25 cellular contexts compared by ENCODE assay signal in the genomic region with DNA sequence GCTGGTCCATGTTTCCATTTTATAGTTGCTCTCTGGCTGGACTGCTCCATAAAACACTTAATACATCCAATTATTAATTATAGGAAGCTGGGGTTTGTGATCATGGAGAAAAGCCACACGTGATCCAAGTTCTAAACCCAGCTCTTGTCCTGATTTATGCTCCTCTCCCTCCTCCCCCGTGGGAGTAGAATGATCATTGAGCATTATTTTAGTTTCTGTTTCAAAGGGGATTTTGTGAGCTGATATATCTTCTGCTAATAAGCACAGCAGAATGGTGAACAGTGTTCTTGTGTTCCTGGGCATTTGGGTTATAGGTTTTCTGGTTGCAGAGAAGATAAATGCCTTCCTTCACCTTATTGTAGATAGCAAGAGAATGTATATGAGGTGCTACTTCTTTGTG.
DNase-seq lines count a peak whose midpoint lies in the region; ATAC-seq, FAIRE-seq and TF ChIP-seq lines count a peak whose summit lies in the region.
"Had no signal": no experiment of that assay in that cellular context is flagged by ENCODE, and none has a peak within 500 bp of the region (broad histone marks: within the 10 kb centered on the region; RNA-seq: fewer than 3 reads in every experiment).

No MANE protein-coding gene starts in this region.

- no peak overlapping the region; the same call in 1 of the 2 replicates for H2AFZ ChIP-seq in GM12878 (ENCODE audit: control insufficient read depth, low read depth, low read length)
- H2AFZ ChIP-seq: GM23248 had no signal

- peaks cover 4% of the 10 kb centered on the region for H3K36me3 Mint-ChIP-seq in progenitor cell of endocrine pancreas (ENCODE audit: insufficient read depth)
- H3K36me3 Mint-ChIP-seq: CD14-positive monocyte had no signal

- H3K27me3 Mint-ChIP-seq in progenitor cell of endocrine pancreas = no peaks in the 10 kb centered on the region
- H3K27me3 Mint-ChIP-seq: B cell had no signal

- intact Hi-C loops in GM12878 (cut with micrococcal nuclease; ENCODE audit: unreplicated experiment) (no loop called here), transverse colon (cut with DNase I; ENCODE audit: low total_unique reads) (no loop called here)

- no peaks in the 10 kb centered on the region for H3K79me2 ChIP-seq in GM12878 (ENCODE audit: control insufficient read depth, insufficient read depth, low read length)

- no peak for FAIRE-seq in GM12878 (lab: Jason Lieb, UNC)
- FAIRE-seq: A549, D721Med, RCC 7860 had no signal

- H3K4me3 ChIP-seq in GM12878 (0 out of 2 replicates have a peak overlapping the region, but pooled peaks have one; percentile 10), skeletal muscle satellite cell (ENCODE audit: low read length) (no peak overlapping the region), transverse colon (no peak overlapping the region)
- H3K4me3 ChIP-seq: A549, GM23248, SJCRH30 had no signal

- 14% methylated on average over 2 of the region's 2 CpGs for WGBS in GM12878 (ENCODE audit: insufficient coverage, insufficient replicate concordance, low lambda C conversion rate, missing lambda C conversion rate)
- 44 to 52% methylated on average over 2 of the region's 2 CpGs for WGBS in transverse colon (ENCODE audit: low coverage in 1 of 2), 2 donors

- H3K27ac ChIP-seq in GM12878 (ENCODE audit: control insufficient read depth, insufficient read depth) (no peak overlapping the region), transverse colon (no peak overlapping the region)
- H3K27ac ChIP-seq: A549, GM23248, SJCRH30 had no signal

- no peaks in the 10 kb centered on the region for H4K20me1 ChIP-seq in GM12878 (ENCODE audit: control insufficient read depth, insufficient read depth)

- TF ChIP-seq EP300 in GM12878 (IDR thresholded peaks at IDR 0.05; ENCODE audit: borderline replicate concordance in 1 of 2, control insufficient read depth in 1 of 2, low read depth in 2 of 2, low read length in 2 of 2) (no peak), transverse colon (IDR thresholded peaks at IDR 0.05; ENCODE audit: low read depth) (no peak)

- in situ Hi-C loops in GM12878 (cut with MboI) = no loop called here
- in situ Hi-C loops in transverse colon (cut with MboI; ENCODE audit: low pct_ligation_motif_present in 1 of 4, low pct_unique_long_range_greater_than_20kb in 1 of 4, low sequenced_read_pairs in 3 of 4) = no loop called here

- H3K4me1 ChIP-seq in GM12878 (ENCODE audit: control insufficient read depth, insufficient read depth, low read length) = 0 out of 2 replicates have a peak, but pooled peaks cover 5% of the 10 kb centered on the region
- H3K4me1 ChIP-seq in skeletal muscle satellite cell (ENCODE audit: control insufficient read depth, insufficient read depth, low read length) = no peaks in the 10 kb centered on the region
- no peaks in the 10 kb centered on the region for H3K4me1 ChIP-seq in transverse colon
- H3K4me1 ChIP-seq: A549, SJCRH30 had no signal

- peaks cover under 1% of the 10 kb centered on the region for H3K9me3 Mint-ChIP-seq in progenitor cell of endocrine pancreas (ENCODE audit: low read depth)

- DNase-seq in GM20000 (ENCODE audit: low spot score) = peak; percentile 18
- DNase-seq in GM12878 (ENCODE audit: low read depth, low spot score) = no peak
- peak; percentile 61 for DNase-seq in left kidney (ENCODE audit: low read depth, low spot score)
- DNase-seq in activated naive CD4-positive, alpha-beta T cell treated with anti-CD3 and anti-CD28 coated beads, Interleukin-2, amount 50 U/mL, for 16 hours = no peak
- no peak for DNase-seq in progenitor cell of endocrine pancreas (ENCODE audit: low spot score, unreplicated experiment)
- no peak for DNase-seq in transverse colon
- no peak for DNase-seq in NCI-H2171 (lab: John Stamatoyannopoulos, UW)
- DNase-seq: DMS53, GDM1, GM23248, H9, HFFc6, Kasumi-1, NCI-H1694, NCI-H2081, NCI-H446 treated with DMSO at 0.1 percent for 48 hours, NCI-H526 treated with DMSO at 0.1 percent for 48 hours, OCI-M1, SJCRH30 had no signal

- ATAC-seq in GM12878 = peak; percentile 24; the same call in 1 of the 3 replicates
- ATAC-seq: A549 had no signal

- CTCF ChIA-PET in GM12878 (lab: Yijun Ruan, JAX) = interaction anchor here (1.4 kb wide), 1 partner anchor 48 kb away, joined by 3 read pairs; no protein-coding TSS in a partner anchor

- POLR2A ChIA-PET in GM12878 (lab: Charles Lee) = no interaction called here

- no peak overlapping the region for H3K4me3 Mint-ChIP-seq in progenitor cell of endocrine pancreas (ENCODE audit: low read depth)
- H3K4me3 Mint-ChIP-seq: B cell, CD14-positive monocyte, H9, HFFc6 had no signal

- H3K4me2 ChIP-seq in GM12878 (ENCODE audit: control insufficient read depth, insufficient read depth) (no peak overlapping the region), skeletal muscle satellite cell (ENCODE audit: low read length) (peak overlapping the region; percentile 14)
- H3K4me2 ChIP-seq: A549 had no signal

- SMC1A ChIA-PET in GM12878 (lab: Charles Lee; ENCODE audit: uncharacterized antibody, unreplicated experiment) = no interaction called here

- no peak for TF ChIP-seq CTCF in GM20000 (IDR thresholded peaks at IDR 0.05; ENCODE audit: extremely low read depth, missing control alignments)
- TF ChIP-seq CTCF in GM12878 (IDR thresholded peaks at IDR 0.05 in 2 of 3, conservative IDR thresholded peaks at IDR 0.05 in 1 of 3; ENCODE audit: control insufficient read depth in 2 of 3, extremely low read depth in 1 of 3, insufficient read depth in 1 of 3, low read depth in 3 of 3, low read length in 3 of 3) = no peak
- TF ChIP-seq CTCF in progenitor cell of endocrine pancreas (IDR thresholded peaks at IDR 0.05; ENCODE audit: unreplicated experiment) = no peak
- no peak for TF ChIP-seq CTCF in transverse colon (IDR thresholded peaks at IDR 0.05)

- no peaks in the 10 kb centered on the region for H3K36me3 ChIP-seq in GM12878 (ENCODE audit: control insufficient read depth in 2 of 2, insufficient read depth in 2 of 2, low read length in 1 of 2)
- no peaks in the 10 kb centered on the region for H3K36me3 ChIP-seq in skeletal muscle satellite cell (ENCODE audit: insufficient read depth, low read length)
- H3K36me3 ChIP-seq in transverse colon = no peaks in the 10 kb centered on the region
- H3K36me3 ChIP-seq: SJCRH30 had no signal

- no peak for TF ChIP-seq POLR2A in GM12878 (IDR thresholded peaks at IDR 0.05; ENCODE audit: low read depth, low read length)
- TF ChIP-seq POLR2A in transverse colon (IDR thresholded peaks at IDR 0.05) = no peak

- H3K9ac ChIP-seq in GM12878 (ENCODE audit: control insufficient read depth, insufficient read depth, low read length) (no peak overlapping the region), skeletal muscle satellite cell (ENCODE audit: low read depth, low read length) (no peak overlapping the region)
- H3K9ac ChIP-seq: GM23248 had no signal

- H3K9me3 ChIP-seq in GM12878 (replicated peaks; ENCODE audit: control insufficient read depth, insufficient read depth, low read length) = no peaks in the 10 kb centered on the region; the same call in 1 of the 3 replicates
- H3K9me3 ChIP-seq in skeletal muscle satellite cell (replicated peaks; ENCODE audit: low read length) = no peaks in the 10 kb centered on the region
- H3K9me3 ChIP-seq in transverse colon = peaks cover 0 to 3% of the 10 kb centered on the region in 2 donors
- H3K9me3 ChIP-seq: A549, SJCRH30 had no signal

- H3K27me3 ChIP-seq in GM12878 (replicated peaks in 1 of 2; ENCODE audit: control insufficient read depth in 2 of 2, insufficient read depth in 2 of 2, low read length in 1 of 2) (no peaks in the 10 kb centered on the region), skeletal muscle satellite cell (ENCODE audit: control insufficient read depth, insufficient read depth, low read length) (peaks cover 9% of the 10 kb centered on the region), transverse colon (no peaks in the 10 kb centered on the region)
- H3K27me3 ChIP-seq: SJCRH30 had no signal

- no peak overlapping the region for H3K27ac Mint-ChIP-seq in progenitor cell of endocrine pancreas
- H3K27ac Mint-ChIP-seq: B cell, CD14-positive monocyte, H9, HFFc6 had no signal

- peaks cover 3% of the 10 kb centered on the region for H3K4me1 Mint-ChIP-seq in progenitor cell of endocrine pancreas (ENCODE audit: low read depth)
- H3K4me1 Mint-ChIP-seq: B cell, CD14-positive monocyte, H9 had no signal

- no peak for TF ChIP-seq RAD21 in GM12878 (IDR thresholded peaks at IDR 0.05; ENCODE audit: insufficient read depth, low read depth, low read length)

- RAD21 ChIA-PET in GM12878 (lab: Charles Lee; ENCODE audit: unreplicated experiment) = no interaction called here

- no TSS peak for BruUV-seq in GM12878 (replicated peaks; lab: Mats Ljungman, UMichigan)

TF ChIP-seq in GM12878, 131 proteins besides CTCF, POLR2A, EP300 and RAD21 (continues in another document):
- TF ChIP-seq HDAC2 (IDR thresholded peaks at IDR 0.05) = no peak
- TF ChIP-seq TBL1XR1 (IDR thresholded peaks at IDR 0.05; ENCODE audit: low read depth, low read length) = no peak
- no peak for TF ChIP-seq FOS (IDR thresholded peaks at IDR 0.05; ENCODE audit: borderline replicate concordance, extremely low read depth, insufficient read length)
- TF ChIP-seq EED (IDR thresholded peaks at IDR 0.05; ENCODE audit: low read depth) = no peak
- TF ChIP-seq, protein P1, sequence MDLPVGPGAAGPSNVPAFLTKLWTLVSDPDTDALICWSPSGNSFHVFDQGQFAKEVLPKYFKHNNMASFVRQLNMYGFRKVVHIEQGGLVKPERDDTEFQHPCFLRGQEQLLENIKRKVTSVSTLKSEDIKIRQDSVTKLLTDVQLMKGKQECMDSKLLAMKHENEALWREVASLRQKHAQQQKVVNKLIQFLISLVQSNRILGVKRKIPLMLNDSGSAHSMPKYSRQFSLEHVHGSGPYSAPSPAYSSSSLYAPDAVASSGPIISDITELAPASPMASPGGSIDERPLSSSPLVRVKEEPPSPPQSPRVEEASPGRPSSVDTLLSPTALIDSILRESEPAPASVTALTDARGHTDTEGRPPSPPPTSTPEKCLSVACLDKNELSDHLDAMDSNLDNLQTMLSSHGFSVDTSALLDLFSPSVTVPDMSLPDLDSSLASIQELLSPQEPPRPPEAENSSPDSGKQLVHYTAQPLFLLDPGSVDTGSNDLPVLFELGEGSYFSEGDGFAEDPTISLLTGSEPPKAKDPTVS (IDR thresholded peaks at IDR 0.05; ENCODE audit: low read depth, low read length) = no peak
- no peak for TF ChIP-seq RBBP5 (conservative IDR thresholded peaks at IDR 0.05)
- no peak for TF ChIP-seq STAT1 (conservative IDR thresholded peaks at IDR 0.05)
- no peak for TF ChIP-seq TCF3 (IDR thresholded peaks at IDR 0.05; ENCODE audit: borderline replicate concordance, insufficient read depth, low read depth, low read length)
- TF ChIP-seq ZNF217 (IDR thresholded peaks at IDR 0.05) = no peak

Comparison
In these comparisons a context has a peak if more than half of its experiments do, and no peak if none do; other contexts are left out.
1. DNase-seq: peak in GM20000 (single experiment) and left kidney (single experiment); none in GM12878 (single experiment), activated naive CD4-positive, alpha-beta T cell treated with anti-CD3 and anti-CD28 coated beads, Interleukin-2, amount 50 U/mL, for 16 hours (single experiment), progenitor cell of endocrine pancreas (single experiment), transverse colon (single experiment) and NCI-H2171 (single experiment).